Comparison of ENCODE assay signal across 9 cellular contexts in the genomic region with DNA sequence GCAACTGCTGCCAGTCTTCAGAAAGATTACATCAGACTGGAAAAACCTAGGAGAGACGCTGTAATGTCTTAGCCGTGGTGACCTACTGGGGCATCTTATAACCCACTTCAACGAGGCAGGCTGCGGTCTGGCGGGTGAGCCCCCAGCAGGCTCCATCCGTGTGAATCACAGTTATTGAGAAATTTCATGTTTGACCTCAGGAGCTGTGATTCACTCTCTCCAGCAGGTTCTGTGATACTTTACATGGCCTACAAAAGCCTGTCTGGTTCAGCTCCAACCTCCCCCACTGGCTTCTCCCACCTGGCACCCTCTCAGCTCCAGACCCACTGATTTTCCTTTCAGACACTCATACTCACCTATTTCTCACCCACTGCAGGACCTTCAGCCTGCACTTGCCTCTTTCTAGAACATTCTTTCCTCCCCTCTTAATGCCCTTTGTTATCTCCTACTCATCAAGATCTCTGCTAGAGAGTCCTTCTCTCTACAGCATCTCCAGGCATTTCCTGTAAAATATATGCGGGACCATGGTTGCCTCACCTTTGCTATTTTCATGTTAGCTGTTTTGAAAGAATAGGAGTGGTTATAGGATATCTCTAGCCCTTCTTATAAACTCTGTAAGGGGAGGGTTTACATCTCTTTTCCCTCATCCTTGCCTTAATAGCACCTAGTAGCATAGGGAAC.
DNase-seq lines count a peak whose midpoint lies in the region.
"Had no signal": no experiment of that assay in that cellular context is flagged by ENCODE, and none has a peak within 500 bp of the region (broad histone marks: within the 10 kb centered on the region; RNA-seq: fewer than 3 reads in every experiment).

No MANE protein-coding gene starts in this region.

- no peaks in the 10 kb centered on the region for H3K27me3 ChIP-seq in SJCRH30

- peak; percentile 93 for DNase-seq in Daoy (ENCODE audit: low read depth)
- peak; percentile 64 for DNase-seq in NOMO-1 treated with dmso at 0.1 percent for 144 hours (lab: John Stamatoyannopoulos, UW; ENCODE audit: unreplicated experiment)
- peak; percentile 13 for DNase-seq in cerebellum (ENCODE audit: low spot score)
- peak; percentile 4 for DNase-seq in smooth muscle cell of the brain vasculature (ENCODE audit: low read depth, low spot score)
- no peak for DNase-seq in NCI-H510A treated with DMSO at 0.1 percent for 48 hours (lab: John Stamatoyannopoulos, UW)
- no peak for DNase-seq in SJCRH30
- no peak for DNase-seq in D341Med (ENCODE audit: low spot score)
- DNase-seq in NCI-H526 (lab: John Stamatoyannopoulos, UW), result no peak
- DNase-seq: NCI-H446 had no signal

- no peaks in the 10 kb centered on the region for H3K9me3 ChIP-seq in SJCRH30 (replicated peaks)

- H3K4me1 ChIP-seq in SJCRH30, result no peaks in the 10 kb centered on the region

- H3K4me3 ChIP-seq in SJCRH30, result no peak overlapping the region

- H3K36me3 ChIP-seq in SJCRH30, result no peaks in the 10 kb centered on the region

- no peak overlapping the region for H3K27ac ChIP-seq in SJCRH30

Comparison
In these comparisons a context has a peak if more than half of its experiments do, and no peak if none do; other contexts are left out.
1. DNase-seq: peak in Daoy (single experiment), NOMO-1 treated with dmso at 0.1 percent for 144 hours (single experiment), cerebellum (single experiment) and smooth muscle cell of the brain vasculature (single experiment); none in NCI-H510A treated with DMSO at 0.1 percent for 48 hours (single experiment), SJCRH30 (0 of 2), D341Med (single experiment) and NCI-H526 (0 of 2).